In genomic region chr6:27019651-27020552, GRCh38 we compare ENCODE assay signal across 1 cellular context.
TF ChIP-seq lines count a peak whose summit lies in the region.

No MANE protein-coding gene starts in this region.

TF ChIP-seq in GM23338, 12 proteins besides CTCF, POLR2A, EP300 and RAD21 (continued from another document):
- TF ChIP-seq ZNF462 (CRISPR knock-in tag; IDR thresholded peaks at IDR 0.05) = no peak
- no peak for TF ChIP-seq ZNF331 (CRISPR knock-in tag; IDR thresholded peaks at IDR 0.05; ENCODE audit: low read depth)
